8 cellular contexts compared by ENCODE assay signal in genomic region chr12:57782608-57783465, GRCh38. TPM values are rescaled to one million over a fixed set of nuclear protein-coding genes. Genes with fewer than 3 reads are reported as not detected.
A peak's percentile ranks its signal among the peaks of the same experiment; 100 is the strongest.
DNase-seq lines count a peak whose midpoint lies in the region; ATAC-seq and TF ChIP-seq lines count a peak whose summit lies in the region.

Gene TSFM, plus strand, starts transcription at chr12:57782787. Its CDS starts 15 bp downstream, at chr12:57782802.

- WGBS in lower leg skin, 2 donors, result 1% methylated on average over 32 to 45 of the region's 45 CpGs

- intact Hi-C loops in lower leg skin (cut with DNase I; ENCODE audit: low total_unique reads), result no loop called here

- peaks cover 4% of the 10 kb centered on the region for H3K27me3 Mint-ChIP-seq in CD4-positive, CD25-positive, alpha-beta regulatory T cell

- peak in 2 of 3 donors; percentile 31 to 89 for TF ChIP-seq CTCF in lower leg skin (IDR thresholded peaks at IDR 0.05)

- peak within 1 kb of the TSS; percentile 96 to 100 (median 98) for H3K4me3 Mint-ChIP-seq in CD4-positive, CD25-positive, alpha-beta regulatory T cell

- peaks cover 8% of the 10 kb centered on the region for H3K36me3 Mint-ChIP-seq in CD4-positive, CD25-positive, alpha-beta regulatory T cell

- H3K27ac Mint-ChIP-seq in CD4-positive, CD25-positive, alpha-beta regulatory T cell, result peak within 1 kb of the TSS; percentile 97 to 100 (median 100)

- DNase-seq in CD4-positive, CD25-positive, alpha-beta regulatory T cell, result peak; percentile 91 to 97 (median 94)
- peak; percentile 95 for DNase-seq in NCI-H748 (lab: John Stamatoyannopoulos, UW; ENCODE audit: unreplicated experiment)
- peak; percentile 97 to 98 for DNase-seq in activated CD4-positive, alpha-beta T cell treated with anti-CD3 and anti-CD28 coated beads, Interleukin-2, amount 50 U/mL, for 4 hours
- peak; percentile 89 to 96 for DNase-seq in dermis microvascular lymphatic vessel endothelial cell (ENCODE audit: low read depth in 2 of 2)
- peak; percentile 94 to 99 for DNase-seq in lower leg skin (ENCODE audit: low spot score in 2 of 2)
- DNase-seq in stimulated activated CD4-positive, alpha-beta T cell treated with anti-CD3 and anti-CD28 coated beads, Interleukin-4, amount 100 ng/mL, for 48 hours (ENCODE audit: low read depth in 2 of 2), result peak; percentile 96 to 98

- peak within 1 kb of the TSS; percentile 74 for H3K27ac ChIP-seq in CD4-positive, CD25-positive, alpha-beta regulatory T cell (ENCODE audit: insufficient read depth, low read length, poor library complexity, severe bottlenecking)

- H3K4me1 ChIP-seq in CD4-positive, CD25-positive, alpha-beta regulatory T cell (ENCODE audit: control insufficient read depth, insufficient read depth, low read length, poor library complexity, severe bottlenecking), result peaks cover 38% of the 10 kb centered on the region

- no peaks in the 10 kb centered on the region for H3K9me3 Mint-ChIP-seq in CD4-positive, CD25-positive, alpha-beta regulatory T cell

- H3K27me3 ChIP-seq in CD4-positive, CD25-positive, alpha-beta regulatory T cell (ENCODE audit: control insufficient read depth, insufficient read depth, low read length), result no peaks in the 10 kb centered on the region

- no peaks in the 10 kb centered on the region for H3K9me3 ChIP-seq in CD4-positive, CD25-positive, alpha-beta regulatory T cell (ENCODE audit: control insufficient read depth in 2 of 2, low read length in 2 of 2)

- H3K4me3 ChIP-seq in CD4-positive, CD25-positive, alpha-beta regulatory T cell (ENCODE audit: low read depth, low read length), result peak within 1 kb of the TSS; percentile 91
- H3K4me3 ChIP-seq in lower leg skin (ENCODE audit: low read depth, poor library complexity, severe bottlenecking), result peak within 1 kb of the TSS; percentile 89

- peak; percentile 94 to 95 for ATAC-seq in CD4-positive, CD25-positive, alpha-beta regulatory T cell (ENCODE audit: low read depth in 2 of 2)
- peak; percentile 89 for ATAC-seq in GM19372 (IDR thresholded peaks at IDR 0.05; ENCODE audit: low read depth, unreplicated experiment)
- peak; percentile 63 for ATAC-seq in HG03558 (IDR thresholded peaks at IDR 0.05; ENCODE audit: extremely low read depth, unreplicated experiment)

- H3K36me3 ChIP-seq in CD4-positive, CD25-positive, alpha-beta regulatory T cell (ENCODE audit: control insufficient read depth, insufficient read depth, low read length), result peaks cover 16% of the 10 kb centered on the region

- TF ChIP-seq POLR2A in lower leg skin (IDR thresholded peaks at IDR 0.05), result no peak

- H3K4me1 Mint-ChIP-seq in CD4-positive, CD25-positive, alpha-beta regulatory T cell, result peaks cover 12 to 54% (median 30%) of the 10 kb centered on the region in 4 donors

RNA-seq across cellular contexts. Expression of gene TSFM, which starts in this region (rescaled TPM):
- 22.8 TPM for total RNA-seq in CD4-positive, CD25-positive, alpha-beta regulatory T cell
- 10 to 100 TPM; 33.4 to 50.4 (median 40.6) TPM for polyA plus RNA-seq in CD4-positive, CD25-positive, alpha-beta regulatory T cell
- total RNA-seq in dermis microvascular lymphatic vessel endothelial cell, result 15.2 and 18.5 TPM in 2 replicates
- total RNA-seq in lower leg skin, result 10 to 100 TPM; 29.6 to 41.6 (median 34.5) TPM

Comparison
In these comparisons a context has a peak if more than half of its experiments do, and no peak if none do; other contexts are left out.
1. Peak in every context shown above with its lines: DNase-seq, ATAC-seq, H3K4me3 ChIP-seq and H3K27ac ChIP-seq.